8 cellular contexts compared by ENCODE assay signal in genomic region chr2:241148891-241149674, GRCh38. TPM values are rescaled to one million over a fixed set of nuclear protein-coding genes. Genes with fewer than 3 reads are reported as not detected.
DNase-seq lines count a peak whose midpoint lies in the region; ATAC-seq and TF ChIP-seq lines count a peak whose summit lies in the region.

PASK (minus strand) TSS chr2:241149472; CDS start chr2:241143032, 6,440 bp downstream.

- ATAC-seq in GM21390 (IDR thresholded peaks at IDR 0.05; ENCODE audit: unreplicated experiment): peak; percentile 73

- DNase-seq in Caki2 (ENCODE audit: low read depth): peak; percentile 77
- DNase-seq in NT2/D1 (ENCODE audit: low read depth, low spot score): peak; percentile 95
- DNase-seq in activated CD8-positive, alpha-beta memory T cell treated with anti-CD3 and anti-CD28 coated beads for 48 hours (ENCODE audit: low read depth in 2 of 3, low spot score in 2 of 3): peak; percentile 71 to 88 (median 80)
- DNase-seq in endodermal cell: peak; percentile 99
- DNase-seq in mesenteric fat pad (ENCODE audit: low spot score): peak; percentile 95
- DNase-seq in stimulated activated CD8-positive, alpha-beta memory T cell treated with anti-CD3 and anti-CD28 coated beads, Interleukin-15, amount 100 ng/mL, for 1 hour (ENCODE audit: low read depth): peak; percentile 88

- peaks cover 18% of the 10 kb centered on the region for H3K4me1 Mint-ChIP-seq in endodermal cell

- H3K27me3 Mint-ChIP-seq in endodermal cell (ENCODE audit: insufficient read depth): peaks cover 2% of the 10 kb centered on the region

- H3K9me3 Mint-ChIP-seq in endodermal cell: no peaks in the 10 kb centered on the region

- H3K4me3 ChIP-seq in HUES48 (ENCODE audit: low read depth, low read length): peak within 1 kb of the TSS; percentile 86
- peak within 1 kb of the TSS; percentile 82 for H3K4me3 ChIP-seq in NT2/D1 (ENCODE audit: insufficient read length, low read depth)
- H3K4me3 ChIP-seq in endodermal cell (ENCODE audit: low read length): peak within 1 kb of the TSS; percentile 92

- H3K4me1 ChIP-seq in HUES48 (ENCODE audit: control insufficient read depth, insufficient read depth, low read length) (peaks cover 20% of the 10 kb centered on the region; the same call in 1 of the 2 replicates), NT2/D1 (ENCODE audit: insufficient read depth, insufficient read length) (peaks cover 19% of the 10 kb centered on the region), endodermal cell (ENCODE audit: control insufficient read depth, insufficient read depth, low read length) (no peaks in the 10 kb centered on the region)

- 0 to 1% methylated on average over 26 to 88 of the region's 88 CpGs for WGBS in endodermal cell (ENCODE audit: insufficient coverage in 1 of 2, insufficient read length in 1 of 2), 2 experiments

- H3K9me3 ChIP-seq in HUES48 (ENCODE audit: control insufficient read depth, insufficient read depth, low read length) (no peaks in the 10 kb centered on the region), NT2/D1 (ENCODE audit: insufficient read depth, low read length) (no peaks in the 10 kb centered on the region), endodermal cell (ENCODE audit: control insufficient read depth, low read length) (no peaks in the 10 kb centered on the region)

- H3K9ac ChIP-seq in HUES48 (ENCODE audit: low read depth, low read length): peak within 1 kb of the TSS; percentile 29; the same call in 1 of the 2 replicates
- H3K9ac ChIP-seq in NT2/D1 (ENCODE audit: insufficient read length, low read depth): peak within 1 kb of the TSS; percentile 92
- peak within 1 kb of the TSS; percentile 69 for H3K9ac ChIP-seq in endodermal cell (ENCODE audit: extremely low read depth, low read length, poor library complexity, severe bottlenecking)

- peak within 1 kb of the TSS; percentile 94 for H3K27ac Mint-ChIP-seq in endodermal cell

- in situ Hi-C loops in Caki2 (cut with HindIII; ENCODE audit: low pct_unique_long_range_greater_than_20kb, low sequenced_read_pairs): no loop called here

- 0 out of 2 replicates have a peak, but pooled peaks cover 7% of the 10 kb centered on the region for H3K36me3 ChIP-seq in HUES48 (ENCODE audit: control insufficient read depth, insufficient read depth, low read length)
- H3K36me3 ChIP-seq in NT2/D1 (ENCODE audit: insufficient read depth, insufficient read length, low read length): peaks cover 12% of the 10 kb centered on the region
- no peaks in the 10 kb centered on the region for H3K36me3 ChIP-seq in endodermal cell (ENCODE audit: control insufficient read depth, insufficient read depth, low read length)

- H3K27ac ChIP-seq in HUES48 (ENCODE audit: low read depth, low read length) (peak within 1 kb of the TSS; percentile 5), endodermal cell (ENCODE audit: low read depth, low read length) (no peak within 1 kb of the TSS)

- peak within 1 kb of the TSS; percentile 89 for H3K4me3 Mint-ChIP-seq in endodermal cell

- peaks cover 12% of the 10 kb centered on the region for H3K36me3 Mint-ChIP-seq in endodermal cell (ENCODE audit: low read depth)

- no peak for TF ChIP-seq CTCF in endodermal cell (conservative IDR thresholded peaks at IDR 0.05)

- H3K27me3 ChIP-seq in HUES48 (ENCODE audit: control insufficient read depth, insufficient read depth, low read length) (0 out of 2 replicates have a peak, but pooled peaks cover 3% of the 10 kb centered on the region), NT2/D1 (ENCODE audit: insufficient read depth, insufficient read length) (peaks cover 15% of the 10 kb centered on the region), endodermal cell (ENCODE audit: control insufficient read depth, insufficient read depth, low read length, poor library complexity, severe bottlenecking) (peaks cover 5% of the 10 kb centered on the region)

RNA-seq across cellular contexts. Expression of gene PASK, which starts in this region (rescaled TPM):
- 6.9 and 12.3 TPM in 2 replicates for total RNA-seq in Caki2 (2014; rRNA removed; shearing (Covaris generic); ENCODE audit: low replicate concordance)
- total RNA-seq in endodermal cell: 10 to 100 TPM; 76.5 to 94.5 TPM
- 24.8 TPM for polyA plus RNA-seq in endodermal cell (2013, experiment 1 of 2)
- 21.1 TPM for polyA plus RNA-seq in endodermal cell (2013, experiment 2 of 2)
- total RNA-seq in mesenteric fat pad: 6.4 TPM

Comparison
In these comparisons a context has a peak if more than half of its experiments do, and no peak if none do; other contexts are left out.
1. H3K9ac ChIP-seq: peak in every context shown above with its lines; median percentile 92 in NT2/D1; 69 in endodermal cell; 29 in HUES48.